1 cellular context compared by ENCODE assay signal in genomic region chr17:32658470-32659418, GRCh38.
A peak's percentile ranks its signal among the peaks of the same experiment; 100 is the strongest.
TF ChIP-seq lines count a peak whose summit lies in the region.

No MANE protein-coding gene starts in this region.

TF ChIP-seq in HepG2, 621 proteins besides CTCF, POLR2A, EP300 and RAD21 (continued from another document):
- TF ChIP-seq ZNF276 (CRISPR knock-in tag; IDR thresholded peaks at IDR 0.05; ENCODE audit: low read depth): no peak
- TF ChIP-seq THAP9 (CRISPR knock-in tag; IDR thresholded peaks at IDR 0.05; ENCODE audit: borderline replicate concordance): no peak
- TF ChIP-seq PCBP2 (optimal IDR thresholded peaks at IDR 0.05; ENCODE audit: low read depth, low read length, poor library complexity, severe bottlenecking): no peak
- TF ChIP-seq PITX1 (CRISPR knock-in tag; IDR thresholded peaks at IDR 0.05): no peak
- no peak for TF ChIP-seq CBX5 (CRISPR knock-in tag; IDR thresholded peaks at IDR 0.05; ENCODE audit: borderline replicate concordance)
- no peak for TF ChIP-seq PAF1 (CRISPR knock-in tag; IDR thresholded peaks at IDR 0.05)
- 0 out of 2 replicates have a peak, but pooled peaks have one; percentile 25 for TF ChIP-seq ZNF776 (CRISPR knock-in tag; IDR thresholded peaks at IDR 0.05)
TF ChIP-seq in HepG2: peak in this region for 2.
